ENCODE assay signal across 7 cellular contexts in the genomic region with DNA sequence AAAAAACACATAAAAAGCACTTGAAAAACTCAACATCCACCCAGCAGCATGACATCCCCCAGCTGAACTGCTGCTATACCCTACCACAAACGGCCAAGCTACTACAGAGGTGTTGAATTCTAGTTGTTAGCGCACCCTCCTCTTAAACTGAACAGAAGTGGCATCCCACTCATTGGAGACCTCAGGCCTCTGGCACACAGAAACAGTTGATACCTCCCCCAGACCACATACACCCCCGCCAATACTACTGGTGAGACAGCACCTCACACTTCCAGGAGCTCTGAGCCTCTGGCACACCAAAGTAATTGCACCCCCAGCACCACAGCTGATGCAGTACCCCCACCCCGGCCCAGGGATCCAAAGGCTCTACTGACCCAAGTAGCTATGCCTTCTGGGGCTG.
"Had no signal": no experiment of that assay in that cellular context is flagged by ENCODE, and none has a peak within 500 bp of the region (broad histone marks: within the 10 kb centered on the region; RNA-seq: fewer than 3 reads in every experiment).

No MANE protein-coding gene starts in this region.

- ATAC-seq: GM23338, HepG2, K562 had no signal

- H3K4me3 Mint-ChIP-seq: GM23338, H9 had no signal

- DNase-seq: H9, HCEC 1CT, KG1 had no signal

- H3K4me2 ChIP-seq: GM23338 had no signal

- H3K4me3 ChIP-seq: GM23338, K562 had no signal

- H3K27ac Mint-ChIP-seq: GM23338 had no signal

- H3K27ac ChIP-seq: HL-60 had no signal

- H2AFZ ChIP-seq: GM23338 had no signal

- H3K4me1 Mint-ChIP-seq: GM23338, H9 had no signal
